Comparison of ENCODE assay signal across 10 cellular contexts in genomic region chr7:75989726-75990388, GRCh38. TPM values are rescaled to one million over a fixed set of nuclear protein-coding genes. Genes with fewer than 3 reads are reported as not detected.
DNase-seq lines count a peak whose midpoint lies in the region; ATAC-seq and TF ChIP-seq lines count a peak whose summit lies in the region.
"Had no signal": no experiment of that assay in that cellular context is flagged by ENCODE, and none has a peak within 500 bp of the region (broad histone marks: within the 10 kb centered on the region; RNA-seq: fewer than 3 reads in every experiment).

No MANE protein-coding gene starts in this region.

- 58% methylated on average over 15 of the region's 15 CpGs for WGBS in urinary bladder

- H3K36me3 Mint-ChIP-seq in activated naive CD4-positive, alpha-beta T cell treated with anti-CD3 and anti-CD28 coated beads, Interleukin-2, amount 50 U/mL, for 24 hours = no peaks in the 10 kb centered on the region
- H3K36me3 Mint-ChIP-seq in endothelial cell (ENCODE audit: low read depth, unreplicated experiment) = peaks cover 9% of the 10 kb centered on the region
- no peaks in the 10 kb centered on the region for H3K36me3 Mint-ChIP-seq in natural killer cell treated with Interleukin-12 subunit alpha and Interleukin-12 subunit beta and Interleukin-15 and Interleukin-18, amount 100 ng/mL, for 72 hours

- peak overlapping the region; percentile 51 for H3K27ac Mint-ChIP-seq in activated naive CD4-positive, alpha-beta T cell treated with anti-CD3 and anti-CD28 coated beads, Interleukin-2, amount 50 U/mL, for 24 hours
- H3K27ac Mint-ChIP-seq in endothelial cell (ENCODE audit: unreplicated experiment) = peak overlapping the region; percentile 6
- peak overlapping the region; percentile 72 to 89 for H3K27ac Mint-ChIP-seq in natural killer cell treated with Interleukin-12 subunit alpha and Interleukin-12 subunit beta and Interleukin-15 and Interleukin-18, amount 100 ng/mL, for 72 hours

- peaks cover 24% of the 10 kb centered on the region for H3K4me1 Mint-ChIP-seq in activated naive CD4-positive, alpha-beta T cell treated with anti-CD3 and anti-CD28 coated beads, Interleukin-2, amount 50 U/mL, for 24 hours
- peaks cover 8% of the 10 kb centered on the region for H3K4me1 Mint-ChIP-seq in endothelial cell (ENCODE audit: unreplicated experiment)
- H3K4me1 Mint-ChIP-seq in natural killer cell treated with Interleukin-12 subunit alpha and Interleukin-12 subunit beta and Interleukin-15 and Interleukin-18, amount 100 ng/mL, for 72 hours (ENCODE audit: low read depth in 2 of 2) = peaks cover 22 to 47% of the 10 kb centered on the region in 2 donors

- no peaks in the 10 kb centered on the region for H3K4me1 ChIP-seq in urinary bladder (ENCODE audit: insufficient read depth)

- H3K4me3 ChIP-seq in urinary bladder (ENCODE audit: low read depth, low read length) = no peak overlapping the region

- peak overlapping the region; percentile 40 for H3K27ac ChIP-seq in urinary bladder (ENCODE audit: low read depth)

- H3K4me3 Mint-ChIP-seq in activated naive CD4-positive, alpha-beta T cell treated with anti-CD3 and anti-CD28 coated beads, Interleukin-2, amount 50 U/mL, for 24 hours = no peak overlapping the region
- peak overlapping the region; percentile 61 for H3K4me3 Mint-ChIP-seq in endothelial cell (ENCODE audit: unreplicated experiment)
- peak overlapping the region; percentile 51 for H3K4me3 Mint-ChIP-seq in natural killer cell treated with Interleukin-12 subunit alpha and Interleukin-12 subunit beta and Interleukin-15 and Interleukin-18, amount 100 ng/mL, for 72 hours

- no peaks in the 10 kb centered on the region for H3K27me3 Mint-ChIP-seq in activated naive CD4-positive, alpha-beta T cell treated with anti-CD3 and anti-CD28 coated beads, Interleukin-2, amount 50 U/mL, for 24 hours
- peaks cover 8% of the 10 kb centered on the region for H3K27me3 Mint-ChIP-seq in endothelial cell (ENCODE audit: unreplicated experiment)
- H3K27me3 Mint-ChIP-seq in natural killer cell treated with Interleukin-12 subunit alpha and Interleukin-12 subunit beta and Interleukin-15 and Interleukin-18, amount 100 ng/mL, for 72 hours = no peaks in the 10 kb centered on the region

- TF ChIP-seq CTCF in endothelial cell (IDR thresholded peaks at IDR 0.05; ENCODE audit: unreplicated experiment) = no peak

- no peak for DNase-seq in activated naive CD4-positive, alpha-beta T cell treated with anti-CD3 and anti-CD28 coated beads, Interleukin-2, amount 50 U/mL, for 16 hours
- DNase-seq in endothelial cell (ENCODE audit: low spot score) (no peak), erythroblast (lab: John Stamatoyannopoulos, UW) (no peak)
- peak; percentile 60 for DNase-seq in natural killer cell treated with Interleukin-12 subunit alpha and Interleukin-12 subunit beta and Interleukin-15 and Interleukin-18, amount 100 ng/mL, for 72 hours (ENCODE audit: low spot score)
- no peak for DNase-seq in stimulated activated CD4-positive, alpha-beta T cell treated with anti-CD3 and anti-CD28 coated beads, Interleukin-2, amount 100 ng/mL, for 48 hours
- DNase-seq: mammary epithelial cell, SHP77 had no signal

- ATAC-seq in natural killer cell treated with Interleukin-12 subunit alpha and Interleukin-12 subunit beta and Interleukin-15 and Interleukin-18, amount 100 ng/mL, for 72 hours = no peak
- no peak for ATAC-seq in HG02610 (IDR thresholded peaks at IDR 0.05; ENCODE audit: unreplicated experiment)

- H3K36me3 ChIP-seq in urinary bladder (ENCODE audit: insufficient read depth) = peaks cover 2% of the 10 kb centered on the region

- no peaks in the 10 kb centered on the region for H3K9me3 Mint-ChIP-seq in activated naive CD4-positive, alpha-beta T cell treated with anti-CD3 and anti-CD28 coated beads, Interleukin-2, amount 50 U/mL, for 24 hours
- no peaks in the 10 kb centered on the region for H3K9me3 Mint-ChIP-seq in endothelial cell (ENCODE audit: unreplicated experiment)
- H3K9me3 Mint-ChIP-seq in natural killer cell treated with Interleukin-12 subunit alpha and Interleukin-12 subunit beta and Interleukin-15 and Interleukin-18, amount 100 ng/mL, for 72 hours = no peaks in the 10 kb centered on the region

- TF ChIP-seq POLR2A in erythroblast (IDR thresholded peaks at IDR 0.05; ENCODE audit: low read length) = no peak

RNA-seq across cellular contexts. Expression of gene TMEM120A, which starts 4.5 kb away (rescaled TPM):
- total RNA-seq in endothelial cell (ENCODE audit: unreplicated experiment) = 18.2 TPM
- 100 to 1,000 TPM in 1 of 2 donors, 10 to 100 TPM in 1; 93.9 to 218 TPM for total RNA-seq in natural killer cell treated with Interleukin-12 subunit alpha and Interleukin-12 subunit beta and Interleukin-15 and Interleukin-18, amount 100 ng/mL, for 72 hours
- 17.8 TPM for total RNA-seq in urinary bladder
- polyA plus RNA-seq in urinary bladder = 90.2 TPM

RNA-seq across cellular contexts. Expression of gene STYXL1, which starts 57.9 kb away (rescaled TPM):
- total RNA-seq in endothelial cell (ENCODE audit: unreplicated experiment) (46.3 TPM), urinary bladder (20.5 TPM)
- 10 to 100 TPM; 36.6 to 56.4 TPM for total RNA-seq in natural killer cell treated with Interleukin-12 subunit alpha and Interleukin-12 subunit beta and Interleukin-15 and Interleukin-18, amount 100 ng/mL, for 72 hours
- 26.7 TPM for polyA plus RNA-seq in urinary bladder

RNA-seq across cellular contexts. Expression of gene MDH2, which starts 58.0 kb away (rescaled TPM):
- total RNA-seq in endothelial cell (ENCODE audit: unreplicated experiment) (109 TPM), urinary bladder (29.6 TPM)
- 100 to 1,000 TPM; 178 to 266 TPM for total RNA-seq in natural killer cell treated with Interleukin-12 subunit alpha and Interleukin-12 subunit beta and Interleukin-15 and Interleukin-18, amount 100 ng/mL, for 72 hours
- 145 TPM for polyA plus RNA-seq in urinary bladder

Comparison
In these comparisons a context has a peak if more than half of its experiments do, and no peak if none do; other contexts are left out.
1. H3K27ac Mint-ChIP-seq: peak in every context shown above with its lines; median percentile 80 in natural killer cell treated with Interleukin-12 subunit alpha and Interleukin-12 subunit beta and Interleukin-15 and Interleukin-18, amount 100 ng/mL, for 72 hours; 51 in activated naive CD4-positive, alpha-beta T cell treated with anti-CD3 and anti-CD28 coated beads, Interleukin-2, amount 50 U/mL, for 24 hours; 6 in endothelial cell.